ENCODE assay signal across 8 cellular contexts in the genomic region with DNA sequence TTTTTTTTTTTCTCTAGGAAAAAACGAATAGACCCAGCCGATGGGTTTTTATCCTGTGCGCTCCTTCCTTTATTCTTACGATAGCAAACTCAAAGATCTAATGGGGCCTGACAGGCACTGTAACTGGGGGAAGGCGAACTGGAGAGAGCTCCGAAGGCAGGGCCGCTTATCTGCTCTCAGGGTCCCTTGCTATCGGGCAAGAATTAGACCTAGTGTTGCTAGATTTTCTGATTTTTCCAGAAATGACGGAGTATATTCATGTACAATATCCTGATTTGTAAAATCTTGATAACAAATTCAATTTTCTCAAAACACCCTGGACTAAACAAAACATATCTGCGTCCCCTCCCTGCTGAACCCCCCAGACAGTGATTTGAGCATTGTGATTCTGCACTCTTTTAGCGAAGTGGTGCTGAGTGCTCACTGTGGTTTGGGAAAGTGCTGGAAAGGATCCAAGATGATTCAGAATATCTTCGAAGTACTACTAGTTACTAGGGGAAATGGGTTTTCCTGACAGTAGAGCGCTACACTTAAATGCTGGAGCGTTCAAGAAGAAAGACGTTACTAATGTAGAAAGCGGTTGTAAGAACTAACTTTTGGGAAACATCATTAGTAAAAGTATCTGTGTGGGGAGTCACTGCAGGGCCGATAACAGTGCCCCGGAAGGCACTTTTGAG. TPM values are rescaled to one million over a fixed set of nuclear protein-coding genes. Genes with fewer than 3 reads are reported as not detected.
DNase-seq lines count a peak whose midpoint lies in the region; ATAC-seq and TF ChIP-seq lines count a peak whose summit lies in the region.

No MANE protein-coding gene starts in this region.

- peaks cover 16 to 34% (median 28%) of the 10 kb centered on the region in 11 experiments for H3K27me3 ChIP-seq in BLaER1 treated with 17β-estradiol and CSF1 and Interleukin-3, amounts not matched to agents 10 nM and 100 nM
- no peaks in the 10 kb centered on the region for H3K27me3 ChIP-seq in HAP-1 (ENCODE audit: low read depth)

- H3K9me3 ChIP-seq in BLaER1 treated with 17β-estradiol and CSF1 and Interleukin-3, amounts not matched to agents 10 nM and 100 nM (replicated peaks in 1 of 11) = peaks cover 12 to 22% (median 17%) of the 10 kb centered on the region in 11 experiments
- no peaks in the 10 kb centered on the region; the same call in 1 of the 2 replicates for H3K9me3 ChIP-seq in HAP-1

- peaks cover 0 to 3% (median 0%) of the 10 kb centered on the region in 10 experiments; a peak in 1 of 20 replicates for H3K4me1 ChIP-seq in BLaER1 treated with 17β-estradiol and CSF1 and Interleukin-3, amounts not matched to agents 10 nM and 100 nM
- no peaks in the 10 kb centered on the region for H3K4me1 ChIP-seq in HAP-1

- H3K4me2 ChIP-seq in BLaER1 treated with 17β-estradiol and CSF1 and Interleukin-3, amounts not matched to agents 10 nM and 100 nM = peak overlapping the region; percentile 62 to 76 (median 68); a peak in 15 of 22 replicates

- H4K20me1 ChIP-seq in BLaER1 treated with 17β-estradiol and CSF1 and Interleukin-3, amounts not matched to agents 10 nM and 100 nM = no peaks in the 10 kb centered on the region

- H3K36me3 ChIP-seq in BLaER1 treated with 17β-estradiol and CSF1 and Interleukin-3, amounts not matched to agents 10 nM and 100 nM = no peaks in the 10 kb centered on the region
- H3K36me3 ChIP-seq in HAP-1 (replicated peaks) = no peaks in the 10 kb centered on the region

- peak overlapping the region in 9 of 10 experiments; percentile 43 to 66 (median 54); a peak in 10 of 20 replicates for H3K4me3 ChIP-seq in BLaER1 treated with 17β-estradiol and CSF1 and Interleukin-3, amounts not matched to agents 10 nM and 100 nM
- peak overlapping the region; percentile 55 for H3K4me3 ChIP-seq in cardiac fibroblast (replicated peaks in 1 of 2; ENCODE audit: low read depth in 2 of 2, low read length in 2 of 2)
- H3K4me3 ChIP-seq in HAP-1 = no peak overlapping the region

- TF ChIP-seq CTCF in cardiac fibroblast (IDR thresholded peaks at IDR 0.05; ENCODE audit: low read depth, low read length) = no peak

- in situ Hi-C loops in HAP-1 (cut with MboI; ENCODE audit: low sequenced_read_pairs) = no loop called here

- H3K9ac ChIP-seq in BLaER1 treated with 17β-estradiol and CSF1 and Interleukin-3, amounts not matched to agents 10 nM and 100 nM = no peak overlapping the region

- DNase-seq in Kasumi-1 (lab: John Stamatoyannopoulos, UW) (peak; percentile 33 to 47), cardiac fibroblast (ENCODE audit: low read depth in 2 of 2) (peak; percentile 82 to 86), left kidney (ENCODE audit: low read depth, low spot score) (peak; percentile 66), HAP-1 (ENCODE audit: low spot score in 2 of 2) (no peak)

- no peak for ATAC-seq in GM19452 (IDR thresholded peaks at IDR 0.05; ENCODE audit: unreplicated experiment)
- ATAC-seq in GM21515 (IDR thresholded peaks at IDR 0.05; ENCODE audit: unreplicated experiment) = no peak

- no peak overlapping the region for H3K27ac ChIP-seq in BLaER1 treated with 17β-estradiol and CSF1 and Interleukin-3, amounts not matched to agents 10 nM and 100 nM
- H3K27ac ChIP-seq in temporal lobe (ENCODE audit: low read depth, low read length) = peak overlapping the region; percentile 46

RNA-seq across cellular contexts. Expression of gene STXBP6, which starts 0.7 kb away (rescaled TPM):
- total RNA-seq in temporal lobe = 28.0 TPM

Comparison
In these comparisons a context has a peak if more than half of its experiments do, and no peak if none do; other contexts are left out.
1. DNase-seq: peak in Kasumi-1 (2 of 2), cardiac fibroblast (2 of 2) and left kidney (single experiment); none in HAP-1 (0 of 2).